In the genomic region with DNA sequence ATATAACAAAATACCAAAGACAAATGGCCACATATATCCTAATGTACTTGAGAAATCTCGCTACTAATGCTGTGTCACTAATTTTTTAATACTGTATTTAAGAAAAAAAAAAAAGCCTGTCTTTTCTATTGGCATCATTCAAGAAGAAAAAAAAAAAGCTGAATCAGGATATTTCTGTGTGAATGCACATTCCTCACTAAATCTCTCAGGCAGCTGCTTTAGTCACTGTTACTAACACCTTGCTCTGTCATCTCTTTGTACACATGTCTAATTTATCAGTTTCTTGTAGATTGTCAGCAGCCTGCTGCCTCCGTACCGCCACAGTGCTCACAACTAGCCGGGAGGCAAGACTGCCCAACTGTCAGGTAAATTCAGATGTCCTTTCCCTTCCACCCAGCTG, we compare ENCODE assay signal across 15 cellular contexts.
"Had no signal": no experiment of that assay in that cellular context is flagged by ENCODE, and none has a peak within 500 bp of the region (broad histone marks: within the 10 kb centered on the region; RNA-seq: fewer than 3 reads in every experiment).

No MANE protein-coding gene starts in this region.

- H3K27ac ChIP-seq: breast epithelium, dorsolateral prefrontal cortex, gastrocnemius medialis, stomach, thyroid gland, vagina had no signal

- H3K36me3 Mint-ChIP-seq: activated CD4-positive, alpha-beta memory T cell treated with anti-CD3 and anti-CD28 coated beads for 36 hours; activated naive CD8-positive, alpha-beta T cell; naive thymus-derived CD8-positive, alpha-beta T cell had no signal

- H3K9me3 Mint-ChIP-seq: activated CD4-positive, alpha-beta memory T cell treated with anti-CD3 and anti-CD28 coated beads for 36 hours; naive thymus-derived CD8-positive, alpha-beta T cell had no signal

- ATAC-seq: gastrocnemius medialis; left cardiac atrium; naive thymus-derived CD8-positive, alpha-beta T cell had no signal

- H3K4me1 ChIP-seq: breast epithelium, gastrocnemius medialis, thyroid gland, vagina had no signal

- H3K27me3 ChIP-seq: breast epithelium, dorsolateral prefrontal cortex, gastrocnemius medialis, stomach, thyroid gland, vagina had no signal

- H3K4me3 Mint-ChIP-seq: activated CD4-positive, alpha-beta memory T cell treated with anti-CD3 and anti-CD28 coated beads for 36 hours; activated naive CD8-positive, alpha-beta T cell; naive thymus-derived CD8-positive, alpha-beta T cell had no signal

- H3K36me3 ChIP-seq: breast epithelium, gastrocnemius medialis, stomach, thyroid gland, vagina had no signal

- H3K27ac Mint-ChIP-seq: activated CD4-positive, alpha-beta memory T cell treated with anti-CD3 and anti-CD28 coated beads for 36 hours; activated naive CD8-positive, alpha-beta T cell had no signal

- DNase-seq: activated CD4-positive, alpha-beta memory T cell treated with anti-CD3 and anti-CD28 coated beads for 36 hours; activated gamma-delta T cell; activated T-cell treated with anti-CD3 and anti-CD28 coated beads, Interleukin-2, amount 50 U/mL, for 48 hours; dorsolateral prefrontal cortex; gastrocnemius medialis; left cardiac atrium; naive thymus-derived CD8-positive, alpha-beta T cell; stimulated activated CD4-positive, alpha-beta T cell treated with anti-CD3 and anti-CD28 coated beads, Interleukin-4, amount 100 ng/mL, for 1 hour; stomach; SW 1271; thyroid gland had no signal

- H3K9me3 ChIP-seq: breast epithelium, gastrocnemius medialis, stomach, thyroid gland, vagina had no signal

- H3K4me3 ChIP-seq: breast epithelium, dorsolateral prefrontal cortex, gastrocnemius medialis, lung, stomach, thyroid gland, vagina had no signal

- H3K4me1 Mint-ChIP-seq: naive thymus-derived CD8-positive, alpha-beta T cell had no signal

- H3K27me3 Mint-ChIP-seq: activated CD4-positive, alpha-beta memory T cell treated with anti-CD3 and anti-CD28 coated beads for 36 hours; activated naive CD8-positive, alpha-beta T cell; naive thymus-derived CD8-positive, alpha-beta T cell had no signal
